Comparison of ENCODE assay signal across 18 cellular contexts in the genomic region with DNA sequence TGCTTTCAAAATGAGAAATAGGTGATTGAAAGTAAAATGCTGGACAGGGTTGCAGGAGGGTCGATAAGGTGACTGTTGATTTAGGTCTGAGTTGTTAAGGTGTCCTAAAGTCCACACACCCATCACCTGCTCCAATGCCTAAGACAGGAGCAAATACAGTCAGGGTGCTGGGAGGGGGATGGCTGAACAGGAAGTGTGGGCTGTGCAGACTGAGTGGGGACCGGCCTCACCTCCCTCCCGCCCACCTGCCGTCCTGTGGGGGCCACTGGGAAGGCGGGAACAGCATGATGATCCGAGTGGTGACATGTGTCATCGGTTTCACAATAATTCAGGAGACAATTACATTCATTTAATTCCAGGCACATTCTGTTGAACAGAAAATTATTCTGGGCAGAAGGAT.
A peak's percentile ranks its signal among the peaks of the same experiment; 100 is the strongest.
DNase-seq lines count a peak whose midpoint lies in the region; ATAC-seq, FAIRE-seq and TF ChIP-seq lines count a peak whose summit lies in the region.
"Had no signal": no experiment of that assay in that cellular context is flagged by ENCODE, and none has a peak within 500 bp of the region (broad histone marks: within the 10 kb centered on the region; RNA-seq: fewer than 3 reads in every experiment).

No MANE protein-coding gene starts in this region.

- no peak for TF ChIP-seq CTCF in NB4 (IDR thresholded peaks at IDR 0.05; ENCODE audit: low read depth, low read length)
- TF ChIP-seq CTCF in kidney (IDR thresholded peaks at IDR 0.05; ENCODE audit: borderline replicate concordance, extremely low read depth, insufficient read depth) = no peak
- TF ChIP-seq CTCF in heart right ventricle (IDR thresholded peaks at IDR 0.05) = no peak

- H3K4me1 ChIP-seq in kidney (ENCODE audit: control insufficient read depth in 1 of 2, insufficient read depth in 1 of 2, low read depth in 1 of 2, low read length in 2 of 2) = no peaks in the 10 kb centered on the region
- no peaks in the 10 kb centered on the region for H3K4me1 ChIP-seq in heart right ventricle
- H3K4me1 ChIP-seq: Peyer's patch, SJSA1 had no signal

- peak; percentile 5 for DNase-seq in COLO668 (lab: John Stamatoyannopoulos, UW; ENCODE audit: unreplicated experiment)
- peak; percentile 41 for DNase-seq in NB4 (ENCODE audit: low read depth)
- peak; percentile 70 for DNase-seq in NCI-H2227 treated with DMSO at 0.1 percent for 48 hours (lab: John Stamatoyannopoulos, UW)
- peak; percentile 31 for DNase-seq in kidney
- DNase-seq in heart right ventricle = no peak
- DNase-seq in activated CD4-positive, alpha-beta T cell treated with anti-CD3 and anti-CD28 coated beads for 48 hours = no peak
- DNase-seq in AG08396 (ENCODE audit: low spot score) = no peak
- DNase-seq in activated CD8-positive, alpha-beta memory T cell treated with anti-CD3 and anti-CD28 coated beads, Interleukin-2, amount 50 U/mL, for 48 hours = no peak
- DNase-seq: H7, HFFc6, KBM-7, NCI-H1105, NCI-H1694, NCI-H526, Peyer's patch, T-helper 1 cell had no signal

- WGBS in heart right ventricle, 2 donors = 55 to 58% methylated on average over 7 of the region's 7 CpGs

- no peak overlapping the region for H3K9ac ChIP-seq in kidney (ENCODE audit: low read length in 2 of 2)

- H3K9me3 ChIP-seq in kidney (ENCODE audit: control insufficient read depth in 1 of 2, low read length in 2 of 2) (no peaks in the 10 kb centered on the region), heart right ventricle (no peaks in the 10 kb centered on the region)
- H3K9me3 ChIP-seq: Peyer's patch, SJSA1 had no signal

- intact Hi-C loops in kidney (cut with DNase I) (no loop called here), heart right ventricle (cut with DNase I) (no loop called here)

- no peak for FAIRE-seq in kidney (lab: Jason Lieb, UNC)

- H3K36me3 ChIP-seq in kidney (ENCODE audit: control insufficient read depth in 1 of 2, insufficient read depth in 2 of 2, low read length in 2 of 2) (no peaks in the 10 kb centered on the region), heart right ventricle (no peaks in the 10 kb centered on the region)
- H3K36me3 ChIP-seq: Peyer's patch, SJSA1 had no signal

- no peak for TF ChIP-seq POLR2A in NB4 (IDR thresholded peaks at IDR 0.05; ENCODE audit: extremely low read depth, insufficient read length)

- H3K27ac ChIP-seq in kidney (ENCODE audit: low read depth in 2 of 2, low read length in 2 of 2) = no peak overlapping the region
- H3K27ac ChIP-seq in heart right ventricle = no peak overlapping the region
- H3K27ac ChIP-seq: C4-2B, Peyer's patch, SJSA1 had no signal

- H3K27me3 ChIP-seq in heart right ventricle = peaks cover 0 to 8% (median 0%) of the 10 kb centered on the region in 7 donors
- H3K27me3 ChIP-seq: Peyer's patch, SJSA1 had no signal

- H3K4me3 ChIP-seq in NB4 (ENCODE audit: low read depth, low read length) (no peak overlapping the region), kidney (ENCODE audit: low read length in 2 of 2) (no peak overlapping the region), heart right ventricle (no peak overlapping the region)
- H3K4me3 ChIP-seq: Peyer's patch, SJSA1 had no signal

- ATAC-seq in heart right ventricle = no peak

Comparison
In these comparisons a context has a peak if more than half of its experiments do, and no peak if none do; other contexts are left out.
1. DNase-seq: peak in COLO668 (single experiment), NB4 (single experiment), NCI-H2227 treated with DMSO at 0.1 percent for 48 hours (single experiment) and kidney (single experiment); none in heart right ventricle (0 of 2), activated CD4-positive, alpha-beta T cell treated with anti-CD3 and anti-CD28 coated beads for 48 hours (single experiment), AG08396 (single experiment) and activated CD8-positive, alpha-beta memory T cell treated with anti-CD3 and anti-CD28 coated beads, Interleukin-2, amount 50 U/mL, for 48 hours (single experiment).